ENCODE assay signal across 8 cellular contexts in the genomic region with DNA sequence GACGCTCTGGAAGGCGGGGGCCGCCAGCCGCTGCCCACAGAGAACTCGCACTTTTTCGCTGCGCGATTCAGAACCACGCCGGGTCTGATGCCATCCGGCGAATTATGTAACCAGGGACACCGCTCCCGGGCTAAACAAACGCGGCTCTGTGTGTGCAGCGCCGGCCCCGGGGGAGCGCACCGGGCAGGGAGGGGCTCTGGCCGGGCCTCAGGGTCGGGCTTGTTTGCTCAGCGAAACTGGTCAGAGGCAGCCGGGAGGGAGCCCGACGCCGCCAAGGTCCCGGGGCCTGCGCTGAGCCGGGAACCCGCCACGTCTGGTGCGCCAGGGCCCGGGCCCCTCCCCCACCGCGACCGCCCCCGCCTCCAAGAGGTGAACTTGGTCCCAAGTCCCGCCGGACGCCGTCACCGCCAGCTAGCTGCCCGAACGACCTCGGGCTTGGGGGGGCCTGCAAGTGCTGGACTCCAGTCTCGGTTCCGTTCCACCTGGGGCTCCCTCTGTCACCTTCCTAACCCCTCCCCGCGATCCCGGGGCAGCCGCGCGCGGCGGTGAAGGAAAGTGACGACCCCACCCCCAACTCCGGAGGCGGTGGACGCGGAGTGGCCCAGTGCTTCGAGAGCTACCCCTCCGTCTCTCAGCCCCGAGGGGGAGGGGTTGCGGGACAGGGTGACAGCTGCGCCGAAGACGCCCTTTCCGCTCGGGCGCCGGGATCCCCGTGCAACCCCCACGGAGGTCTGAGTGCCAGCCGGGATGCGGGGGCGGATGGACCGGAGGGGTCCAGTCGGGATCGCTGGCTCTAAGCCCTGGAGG. TPM values are rescaled to one million over a fixed set of nuclear protein-coding genes. Genes with fewer than 3 reads are reported as not detected.
DNase-seq lines count a peak whose midpoint lies in the region; TF ChIP-seq lines count a peak whose summit lies in the region.

No MANE protein-coding gene starts in this region.

- no peaks in the 10 kb centered on the region for H3K27me3 ChIP-seq in GM06990 (replicated peaks; ENCODE audit: control insufficient read depth, insufficient read depth, low read length)
- no peaks in the 10 kb centered on the region; the same call in 1 of the 2 replicates for H3K27me3 ChIP-seq in H7 (ENCODE audit: control insufficient read depth, insufficient read depth, low read length)
- H3K27me3 ChIP-seq in MG63: no peaks in the 10 kb centered on the region
- no peaks in the 10 kb centered on the region for H3K27me3 ChIP-seq in duodenal mucosa (ENCODE audit: control insufficient read depth in 1 of 2, insufficient read depth in 2 of 2, low read length in 2 of 2)

- H3K4me1 ChIP-seq in duodenal mucosa (ENCODE audit: control insufficient read depth in 1 of 2, insufficient read depth in 2 of 2, low read length in 2 of 2): peaks cover 33 to 43% of the 10 kb centered on the region in 2 donors

- peak overlapping the region; percentile 91 for H3K4me3 ChIP-seq in GM06990 (replicated peaks; ENCODE audit: low read depth, low read length)
- H3K4me3 ChIP-seq in H7 (ENCODE audit: insufficient read depth, low read depth, low read length): peak overlapping the region; percentile 99
- H3K4me3 ChIP-seq in MG63: peak overlapping the region; percentile 91
- peak overlapping the region; percentile 90 to 98 for H3K4me3 ChIP-seq in duodenal mucosa (ENCODE audit: low read depth in 1 of 2, low read length in 2 of 2)
- peak overlapping the region; percentile 98 for H3K4me3 ChIP-seq in lower leg skin (ENCODE audit: low read depth, poor library complexity, severe bottlenecking)

- H3K9ac ChIP-seq in duodenal mucosa (ENCODE audit: low read depth in 1 of 2, low read length in 2 of 2): peak overlapping the region; percentile 89 to 98

- H3K9me3 ChIP-seq in MG63 (no peaks in the 10 kb centered on the region), duodenal mucosa (ENCODE audit: control insufficient read depth in 1 of 2, low read length in 2 of 2) (no peaks in the 10 kb centered on the region)

- 0 to 1% methylated on average over 44 to 59 of the region's 81 CpGs for WGBS in lower leg skin, 2 donors

- peak overlapping the region; percentile 98 for H3K27ac ChIP-seq in duodenal mucosa (ENCODE audit: low read depth, low read length)

- intact Hi-C loops in lower leg skin (cut with DNase I; ENCODE audit: low total_unique reads): no loop called here

- DNase-seq in GM06990 (ENCODE audit: extremely low read depth, insufficient read length) (peak; percentile 78), H7 (peak; percentile 89), MG63 (peak; percentile 64), lower leg skin (ENCODE audit: low spot score in 2 of 2) (peak; percentile 65 to 94), H4 (ENCODE audit: low spot score) (no peak)
- peak; percentile 70 to 73 for DNase-seq in activated CD4-positive, alpha-beta T cell treated with anti-CD3 and anti-CD28 coated beads, Interleukin-2, amount 50 U/mL, for 48 hours
- peak; percentile 21 to 55 (median 31) for DNase-seq in stimulated activated CD4-positive, alpha-beta T cell treated with anti-CD3 and anti-CD28 coated beads, TNF-alpha, amount 100 ng/mL, for 4 hours (ENCODE audit: low read depth in 3 of 3)

- no peak for TF ChIP-seq CTCF in GM06990 (IDR thresholded peaks at IDR 0.05; ENCODE audit: insufficient read depth, low read length, poor library complexity, severe bottlenecking)
- TF ChIP-seq CTCF in lower leg skin (IDR thresholded peaks at IDR 0.05): no peak

- no peaks in the 10 kb centered on the region for H3K36me3 ChIP-seq in GM06990 (ENCODE audit: control insufficient read depth, insufficient read depth, low read length)
- H3K36me3 ChIP-seq in H7 (replicated peaks; ENCODE audit: control insufficient read depth, insufficient read depth, low read length): no peaks in the 10 kb centered on the region
- peaks cover 27% of the 10 kb centered on the region for H3K36me3 ChIP-seq in MG63
- no peaks in the 10 kb centered on the region for H3K36me3 ChIP-seq in duodenal mucosa (ENCODE audit: control insufficient read depth in 1 of 2, insufficient read depth in 2 of 2, low read length in 2 of 2)

- TF ChIP-seq POLR2A in lower leg skin (IDR thresholded peaks at IDR 0.05): no peak

RNA-seq across cellular contexts. Expression of gene CTDSP2, which starts 0.8 kb away (rescaled TPM):
- total RNA-seq in H7 (2014; rRNA removed; shearing (Covaris generic)): 59.3 and 74.2 TPM in 2 replicates
- total RNA-seq in MG63 (2014; rRNA removed; shearing (Covaris generic); ENCODE audit: low replicate concordance): 73.2 and 73.3 TPM in 2 replicates
- 100 to 1,000 TPM; 129 to 174 (median 169) TPM for total RNA-seq in lower leg skin
- total RNA-seq in H4 (2014; rRNA removed; shearing (Covaris generic)): 36.1 and 44.8 TPM in 2 replicates

RNA-seq across cellular contexts. Expression of gene AVIL, which starts 27.1 kb away (rescaled TPM):
- total RNA-seq in H7 (2014; rRNA removed; shearing (Covaris generic)): 0.38 TPM in 1 of 2 replicates, not detected in the other
- 2.5 TPM in 1 of 2 replicates, not detected in the other for total RNA-seq in MG63 (2014; rRNA removed; shearing (Covaris generic); ENCODE audit: low replicate concordance)
- 1 to 10 TPM; 1.6 to 4.6 (median 2.8) TPM for total RNA-seq in lower leg skin
- total RNA-seq in H4 (2014; rRNA removed; shearing (Covaris generic)): 2.0 and 4.3 TPM in 2 replicates
